4 cellular contexts compared by ENCODE assay signal in genomic region chr10:273088-273487, GRCh38.
"Had no signal": no experiment of that assay in that cellular context is flagged by ENCODE, and none has a peak within 500 bp of the region (broad histone marks: within the 10 kb centered on the region; RNA-seq: fewer than 3 reads in every experiment).

No MANE protein-coding gene starts in this region.

- ATAC-seq: GM23338 had no signal

- H3K4me3 ChIP-seq: GM23338 had no signal

- DNase-seq: H9, HCEC 1CT, IMR-90 had no signal
